Comparison of ENCODE assay signal across 9 cellular contexts in genomic region chr2:20635096-20635475, GRCh38. TPM values are rescaled to one million over a fixed set of nuclear protein-coding genes. Genes with fewer than 3 reads are reported as not detected.
DNase-seq lines count a peak whose midpoint lies in the region; ATAC-seq and TF ChIP-seq lines count a peak whose summit lies in the region.
"Had no signal": no experiment of that assay in that cellular context is flagged by ENCODE, and none has a peak within 500 bp of the region (broad histone marks: within the 10 kb centered on the region; RNA-seq: fewer than 3 reads in every experiment).

No MANE protein-coding gene starts in this region.

- TF ChIP-seq EP300 in stomach (IDR thresholded peaks at IDR 0.05) = no peak

- no peak overlapping the region for H3K4me2 ChIP-seq in GM23248 (ENCODE audit: unreplicated experiment)

- H3K27me3 ChIP-seq in SJCRH30 (no peaks in the 10 kb centered on the region), layer of hippocampus (ENCODE audit: control insufficient read depth, insufficient read depth, low read length) (no peaks in the 10 kb centered on the region), stomach (no peaks in the 10 kb centered on the region), GM23248 (replicated peaks; ENCODE audit: insufficient read depth) (no peaks in the 10 kb centered on the region)

- 50 to 70% (median 59%) methylated on average over 5 of the region's 5 CpGs for WGBS in stomach, 5 donors
- WGBS in GM23248 (ENCODE audit: low coverage in 1 of 2, low lambda C conversion rate in 2 of 2, missing lambda C conversion rate in 2 of 2), 2 experiments = 88 to 89% methylated on average over 5 of the region's 5 CpGs

- H3K9me2 ChIP-seq in GM23248 (ENCODE audit: insufficient read depth) = no peaks in the 10 kb centered on the region

- H3K4me1 ChIP-seq in SJCRH30 (peaks cover 27% of the 10 kb centered on the region), stomach (peaks cover 43 to 82% (median 55%) of the 10 kb centered on the region in 4 donors), GM23248 (ENCODE audit: insufficient read depth) (peaks cover 11% of the 10 kb centered on the region; the same call in 1 of the 2 replicates)

- no peak overlapping the region for H2AFZ ChIP-seq in GM23248

- H3K27me3 Mint-ChIP-seq in effector memory CD8-positive, alpha-beta T cell = no peaks in the 10 kb centered on the region

- no peak for TF ChIP-seq POLR2A in stomach (IDR thresholded peaks at IDR 0.05)

- in situ Hi-C loops in GM23248 (cut with MboI) = loop anchor here (10.0 kb wide), 1 partner anchor 180 kb away; no protein-coding TSS in a partner anchor

- H3F3A ChIP-seq in GM23248 (ENCODE audit: insufficient read depth) = no peaks in the 10 kb centered on the region

- H3K9me3 ChIP-seq in SJCRH30 (replicated peaks) (no peaks in the 10 kb centered on the region), stomach (no peaks in the 10 kb centered on the region), GM23248 (ENCODE audit: low read depth) (no peaks in the 10 kb centered on the region)

- no peak overlapping the region for H3K27ac Mint-ChIP-seq in effector memory CD8-positive, alpha-beta T cell

- H3K36me3 ChIP-seq in SJCRH30 = no peaks in the 10 kb centered on the region
- H3K36me3 ChIP-seq in stomach = peaks cover 4 to 56% (median 42%) of the 10 kb centered on the region in 4 donors
- no peaks in the 10 kb centered on the region for H3K36me3 ChIP-seq in GM23248 (ENCODE audit: low read depth)

- H3K4me3 ChIP-seq in SJCRH30 (no peak overlapping the region), stomach (no peak overlapping the region), GM23248 (no peak overlapping the region)

- H3K79me2 ChIP-seq in GM23248 (ENCODE audit: insufficient read depth) = no peaks in the 10 kb centered on the region

- H4K20me1 ChIP-seq in GM23248 (ENCODE audit: insufficient read depth) = no peaks in the 10 kb centered on the region

- H3K4me3 Mint-ChIP-seq in effector memory CD8-positive, alpha-beta T cell = no peak overlapping the region

- peaks cover 8% of the 10 kb centered on the region in 2 donors for H3K4me1 Mint-ChIP-seq in effector memory CD8-positive, alpha-beta T cell (ENCODE audit: low read depth in 2 of 2)

- no peak overlapping the region for H3K9ac ChIP-seq in GM23248

- DNase-seq in NCI-H1694 (lab: John Stamatoyannopoulos, UW) (peak; percentile 61), SJCRH30 (peak; percentile 52 to 65), stomach (no peak), GM23248 (no peak)
- no peak for DNase-seq in effector memory CD8-positive, alpha-beta T cell
- no peak for DNase-seq in stimulated activated CD4-positive, alpha-beta T cell treated with anti-CD3 and anti-CD28 coated beads, Interleukin-2, amount 100 ng/mL, for 24 hours
- DNase-seq: activated gamma-delta T cell, cortex of kidney had no signal

- TF ChIP-seq CTCF in stomach (IDR thresholded peaks at IDR 0.05) = no peak

- intact Hi-C loops in stomach (cut with DNase I; ENCODE audit: low total_unique reads) = no loop called here

- no peaks in the 10 kb centered on the region for H3K9me3 Mint-ChIP-seq in effector memory CD8-positive, alpha-beta T cell

- H3K27ac ChIP-seq in SJCRH30 (peak overlapping the region; percentile 43; the same call in 1 of the 2 replicates), layer of hippocampus (ENCODE audit: low read depth, low read length) (peak overlapping the region; percentile 53), stomach (peak overlapping the region; percentile 13 to 91 (median 84)), GM23248 (no peak overlapping the region)

- no peak for ATAC-seq in effector memory CD8-positive, alpha-beta T cell (replicated peaks)

- peaks cover 13% of the 10 kb centered on the region for H3K36me3 Mint-ChIP-seq in effector memory CD8-positive, alpha-beta T cell (ENCODE audit: insufficient read depth)

RNA-seq across cellular contexts. Expression of gene HS1BP3, which starts 15.8 kb away (rescaled TPM):
- total RNA-seq in SJCRH30 (2014; rRNA removed; shearing (Covaris generic)) = 14.0 and 14.7 TPM in 2 replicates
- total RNA-seq in stomach = 100 to 1,000 TPM in 1 of 5 donors, 10 to 100 TPM in 4; 13.8 to 105 (median 22.5) TPM
- polyA plus RNA-seq in stomach (10 to 100 TPM; 20.6 to 25.2 (median 24.1) TPM), GM23248 (2016; fragmentation: Nextera tagmentation; extraction: Ambion mirVana) (10.6 and 10.9 TPM in 2 replicates)
- 10.5 and 17.1 TPM in 2 replicates for total RNA-seq in GM23248 (2014; rRNA removed; shearing (Covaris generic))

RNA-seq across cellular contexts. Expression of gene GDF7, which starts 31.9 kb away (rescaled TPM):
- 0.02 and 0.03 TPM in 2 replicates for total RNA-seq in SJCRH30 (2014; rRNA removed; shearing (Covaris generic))
- 1 to 10 TPM in 1 of 5 donors, under 1 TPM in 2, not detected in 2; 0.37 to 1.3 (median 0.45) TPM for total RNA-seq in stomach
- polyA plus RNA-seq in stomach (under 1 TPM in 2 of 3 donors, not detected in 1; 0.10 to 0.12 TPM), GM23248 (2016; fragmentation: Nextera tagmentation; extraction: Ambion mirVana) (0.03 TPM in 1 of 2 replicates, not detected in the other)
- not detected in 2 replicates for total RNA-seq in GM23248 (2014; rRNA removed; shearing (Covaris generic))

Comparison
In these comparisons a context has a peak if more than half of its experiments do, and no peak if none do; other contexts are left out.
1. DNase-seq: peak in NCI-H1694 (single experiment) and SJCRH30 (2 of 2); none in stomach (single experiment), effector memory CD8-positive, alpha-beta T cell (0 of 3), GM23248 (single experiment) and stimulated activated CD4-positive, alpha-beta T cell treated with anti-CD3 and anti-CD28 coated beads, Interleukin-2, amount 100 ng/mL, for 24 hours (0 of 2).